8 cellular contexts compared by ENCODE assay signal in genomic region chr7:146090023-146090645, GRCh38. TPM values are rescaled to one million over a fixed set of nuclear protein-coding genes. Genes with fewer than 3 reads are reported as not detected.
DNase-seq lines count a peak whose midpoint lies in the region; ATAC-seq and TF ChIP-seq lines count a peak whose summit lies in the region.

No MANE protein-coding gene starts in this region.

- H3F3A ChIP-seq in neural cell (ENCODE audit: insufficient read depth, low read length, poor library complexity, severe bottlenecking): no peaks in the 10 kb centered on the region

- H3K36me3 ChIP-seq in neural cell (ENCODE audit: insufficient read depth, low read length): no peaks in the 10 kb centered on the region

- no peak for TF ChIP-seq EP300 in neural cell (conservative IDR thresholded peaks at IDR 0.05; ENCODE audit: poor library complexity, severe bottlenecking)

- ATAC-seq in GM21367 (IDR thresholded peaks at IDR 0.05; ENCODE audit: unreplicated experiment): peak; percentile 85
- ATAC-seq in HG03520 (IDR thresholded peaks at IDR 0.05; ENCODE audit: unreplicated experiment): peak; percentile 91
- no peak for ATAC-seq in activated naive CD8-positive, alpha-beta T cell treated with anti-CD3 and anti-CD28 coated beads, Interleukin-2, amount 50 U/mL, for 24 hours

- no peak overlapping the region for H2AFZ ChIP-seq in neural cell (ENCODE audit: low read depth, low read length)

- H3K9me3 ChIP-seq in neural cell (ENCODE audit: low read length): no peaks in the 10 kb centered on the region

- H4K20me1 ChIP-seq in neural cell (ENCODE audit: insufficient read depth): no peaks in the 10 kb centered on the region

- TF ChIP-seq RAD21 in neural cell (conservative IDR thresholded peaks at IDR 0.05): peak; percentile 93

- H3K36me3 Mint-ChIP-seq in activated naive CD8-positive, alpha-beta T cell treated with anti-CD3 and anti-CD28 coated beads, Interleukin-2, amount 50 U/mL, for 24 hours (ENCODE audit: low read depth): no peaks in the 10 kb centered on the region

- H3K4me2 ChIP-seq in neural cell (ENCODE audit: low read length): no peak overlapping the region

- H3K27me3 ChIP-seq in neural cell (ENCODE audit: insufficient read depth, low read depth, low read length): no peaks in the 10 kb centered on the region

- H3K4me3 ChIP-seq in neural cell (ENCODE audit: low read length): no peak overlapping the region

- H3K79me2 ChIP-seq in neural cell (replicated peaks; ENCODE audit: insufficient read depth, low read length): no peaks in the 10 kb centered on the region

- peak; percentile 92 for TF ChIP-seq CTCF in neural cell (IDR thresholded peaks at IDR 0.05; ENCODE audit: poor library complexity, severe bottlenecking)

- no peak overlapping the region for H3K9ac ChIP-seq in neural cell (ENCODE audit: low read length)

- H3K27ac ChIP-seq in neural cell (ENCODE audit: low read length): no peak overlapping the region

- no peak overlapping the region for H3K27ac Mint-ChIP-seq in activated naive CD8-positive, alpha-beta T cell treated with anti-CD3 and anti-CD28 coated beads, Interleukin-2, amount 50 U/mL, for 24 hours

- DNase-seq in ELF-1 (ENCODE audit: low read depth, low spot score): peak; percentile 1
- peak; percentile 62 for DNase-seq in NCI-H748 treated with DMSO at 0.1 percent for 48 hours (lab: John Stamatoyannopoulos, UW)
- peak; percentile 12 to 24 for DNase-seq in dermis microvascular lymphatic vessel endothelial cell (ENCODE audit: low read depth in 2 of 2)
- DNase-seq in activated naive CD8-positive, alpha-beta T cell treated with anti-CD3 and anti-CD28 coated beads, Interleukin-2, amount 50 U/mL, for 24 hours: no peak
- DNase-seq in activated CD8-positive, alpha-beta memory T cell treated with anti-CD3 and anti-CD28 coated beads, Interleukin-2, amount 50 U/mL, for 48 hours: no peak

- no peaks in the 10 kb centered on the region for H3K27me3 Mint-ChIP-seq in activated naive CD8-positive, alpha-beta T cell treated with anti-CD3 and anti-CD28 coated beads, Interleukin-2, amount 50 U/mL, for 24 hours

- H3K9me3 Mint-ChIP-seq in activated naive CD8-positive, alpha-beta T cell treated with anti-CD3 and anti-CD28 coated beads, Interleukin-2, amount 50 U/mL, for 24 hours: no peaks in the 10 kb centered on the region

- no peak overlapping the region for H3K4me3 Mint-ChIP-seq in activated naive CD8-positive, alpha-beta T cell treated with anti-CD3 and anti-CD28 coated beads, Interleukin-2, amount 50 U/mL, for 24 hours

- no peaks in the 10 kb centered on the region for H3K4me1 Mint-ChIP-seq in activated naive CD8-positive, alpha-beta T cell treated with anti-CD3 and anti-CD28 coated beads, Interleukin-2, amount 50 U/mL, for 24 hours

- no peaks in the 10 kb centered on the region for H3K9me2 ChIP-seq in neural cell (ENCODE audit: insufficient read depth, low read length)

TF ChIP-seq in neural cell, 6 proteins besides CTCF, POLR2A, EP300 and RAD21:
- no peak for TF ChIP-seq REST (IDR thresholded peaks at IDR 0.05; ENCODE audit: borderline replicate concordance)
- TF ChIP-seq SMC3 (conservative IDR thresholded peaks at IDR 0.05; ENCODE audit: poor library complexity): peak; percentile 94

RNA-seq across cellular contexts. Expression of gene CNTNAP2, which starts 26.5 kb away (rescaled TPM):
- total RNA-seq in dermis microvascular lymphatic vessel endothelial cell: 0.25 and 2.8 TPM in 2 replicates
- polyA plus RNA-seq in neural cell: 275 and 276 TPM in 2 replicates
- polyA minus RNA-seq in neural cell: 538 and 637 TPM in 2 replicates

Comparison
In these comparisons a context has a peak if more than half of its experiments do, and no peak if none do; other contexts are left out.
1. DNase-seq: peak in ELF-1 (single experiment), NCI-H748 treated with DMSO at 0.1 percent for 48 hours (single experiment) and dermis microvascular lymphatic vessel endothelial cell (2 of 2); none in activated naive CD8-positive, alpha-beta T cell treated with anti-CD3 and anti-CD28 coated beads, Interleukin-2, amount 50 U/mL, for 24 hours (single experiment) and activated CD8-positive, alpha-beta memory T cell treated with anti-CD3 and anti-CD28 coated beads, Interleukin-2, amount 50 U/mL, for 48 hours (single experiment).